In genomic region chr11:66335531-66336233, GRCh38 we compare ENCODE assay signal across 9 cellular contexts. TPM values are rescaled to one million over a fixed set of nuclear protein-coding genes. Genes with fewer than 3 reads are reported as not detected.
DNase-seq lines count a peak whose midpoint lies in the region; ATAC-seq, FAIRE-seq and TF ChIP-seq lines count a peak whose summit lies in the region.
"Had no signal": no experiment of that assay in that cellular context is flagged by ENCODE, and none has a peak within 500 bp of the region (broad histone marks: within the 10 kb centered on the region; RNA-seq: fewer than 3 reads in every experiment).

No MANE protein-coding gene starts in this region.

- peak overlapping the region; percentile 49 for H3K27ac Mint-ChIP-seq in CD4-positive, alpha-beta T cell
- H3K27ac Mint-ChIP-seq in stimulated activated naive CD8-positive, alpha-beta T cell treated with anti-CD3 and anti-CD28 coated beads, Interleukin-15, amount 100 ng/mL, for 72 hours = peak overlapping the region in 1 of 2 donors; percentile 91

- peak overlapping the region; percentile 95 for H3K4me2 ChIP-seq in keratinocyte (ENCODE audit: control insufficient read depth, extremely low read depth, insufficient read depth, low read depth, low read length)

- no peaks in the 10 kb centered on the region for H3K27me3 ChIP-seq in CD4-positive, alpha-beta T cell (ENCODE audit: control insufficient read depth, insufficient read depth, low read length)
- H3K27me3 ChIP-seq in breast epithelium (no peaks in the 10 kb centered on the region), keratinocyte (ENCODE audit: control insufficient read depth, extremely low read depth, insufficient read depth, low read length) (no peaks in the 10 kb centered on the region)

- ATAC-seq in CD4-positive, alpha-beta T cell (ENCODE audit: poor library complexity) = no peak
- peak; percentile 8 for ATAC-seq in stimulated activated naive CD8-positive, alpha-beta T cell treated with anti-CD3 and anti-CD28 coated beads, Interleukin-15, amount 100 ng/mL, for 72 hours
- ATAC-seq in HG03354 (IDR thresholded peaks at IDR 0.05; ENCODE audit: poor library complexity, severe bottlenecking, unreplicated experiment) = no peak

- dilution Hi-C loops in keratinocyte (cut with MboI; ENCODE audit: extremely low pct_ligation_motif_present, low sequenced_read_pairs) = no loop called here

- no peaks in the 10 kb centered on the region for H3K9me3 ChIP-seq in CD4-positive, alpha-beta T cell (ENCODE audit: control insufficient read depth, low read length)
- H3K9me3 ChIP-seq in breast epithelium = no peaks in the 10 kb centered on the region
- no peaks in the 10 kb centered on the region for H3K9me3 ChIP-seq in keratinocyte (ENCODE audit: control insufficient read depth, low read depth, low read length)

- no peaks in the 10 kb centered on the region for H3K9me3 Mint-ChIP-seq in CD4-positive, alpha-beta T cell
- H3K9me3 Mint-ChIP-seq in stimulated activated naive CD8-positive, alpha-beta T cell treated with anti-CD3 and anti-CD28 coated beads, Interleukin-15, amount 100 ng/mL, for 72 hours = no peaks in the 10 kb centered on the region

- peak; percentile 32 for FAIRE-seq in keratinocyte (lab: Jason Lieb, UNC)

- H3K27ac ChIP-seq in CD4-positive, alpha-beta T cell (ENCODE audit: low read depth, low read length) = no peak overlapping the region
- peak overlapping the region; percentile 66 to 83 for H3K27ac ChIP-seq in breast epithelium
- peak overlapping the region; percentile 97 for H3K27ac ChIP-seq in keratinocyte (ENCODE audit: control insufficient read depth, insufficient read depth, low read length)

- H3K36me3 ChIP-seq in breast epithelium (peaks cover 4% of the 10 kb centered on the region), keratinocyte (ENCODE audit: control insufficient read depth in 2 of 2, extremely low read depth in 1 of 2, insufficient read depth in 2 of 2, low read length in 2 of 2) (peaks cover 30 to 53% of the 10 kb centered on the region in 2 experiments)

- H3K9ac ChIP-seq in keratinocyte (ENCODE audit: control insufficient read depth, extremely low read depth, insufficient read depth, low read length) = peak overlapping the region; percentile 85

- H3K4me3 Mint-ChIP-seq in CD4-positive, alpha-beta T cell = peak overlapping the region; percentile 89
- H3K4me3 Mint-ChIP-seq in stimulated activated naive CD8-positive, alpha-beta T cell treated with anti-CD3 and anti-CD28 coated beads, Interleukin-15, amount 100 ng/mL, for 72 hours = peak overlapping the region; percentile 69 to 87

- TF ChIP-seq CTCF in CD4-positive, alpha-beta T cell (IDR thresholded peaks at IDR 0.05) = no peak
- TF ChIP-seq CTCF in breast epithelium (IDR thresholded peaks at IDR 0.05) (no peak), keratinocyte (optimal IDR thresholded peaks at IDR 0.05 in 1 of 3, IDR thresholded peaks at IDR 0.05 in 1 of 3, conservative IDR thresholded peaks at IDR 0.05 in 1 of 3; ENCODE audit: extremely low read depth in 1 of 3, insufficient read depth in 2 of 3, low read length in 3 of 3) (no peak)

- no peak for DNase-seq in CD4-positive, alpha-beta T cell
- DNase-seq in LoVo (ENCODE audit: low spot score) (peak; percentile 12), breast epithelium (ENCODE audit: low spot score in 2 of 2) (no peak), keratinocyte (ENCODE audit: low read depth, low spot score) (no peak), putamen (ENCODE audit: low spot score) (no peak), KG1 (lab: John Stamatoyannopoulos, UW) (no peak)
- DNase-seq in stimulated activated naive CD8-positive, alpha-beta T cell treated with anti-CD3 and anti-CD28 coated beads, Interleukin-15, amount 100 ng/mL, for 72 hours = no peak

- peaks cover 3% of the 10 kb centered on the region for H4K20me1 ChIP-seq in keratinocyte (ENCODE audit: control insufficient read depth, extremely low read depth, insufficient read depth, low read length)

- H3K36me3 Mint-ChIP-seq in CD4-positive, alpha-beta T cell (ENCODE audit: low read depth) = peaks cover 28% of the 10 kb centered on the region

- no peak overlapping the region for H2AFZ ChIP-seq in keratinocyte (ENCODE audit: control insufficient read depth, low read length)

- CTCF ChIA-PET in CD4-positive, alpha-beta T cell (lab: Charles Lee) = interaction anchor here (0.7 to 1.7 kb wide), 2 partner anchors 23 to 24 kb away, joined by 3 to 6 read pairs; no protein-coding TSS in a partner anchor

- no peak for TF ChIP-seq POLR2A in breast epithelium (IDR thresholded peaks at IDR 0.05)

- H3K4me1 Mint-ChIP-seq in CD4-positive, alpha-beta T cell (ENCODE audit: low read depth) = peaks cover 19% of the 10 kb centered on the region
- peaks cover 45% of the 10 kb centered on the region for H3K4me1 Mint-ChIP-seq in stimulated activated naive CD8-positive, alpha-beta T cell treated with anti-CD3 and anti-CD28 coated beads, Interleukin-15, amount 100 ng/mL, for 72 hours

- H3K79me2 ChIP-seq in keratinocyte (ENCODE audit: control insufficient read depth, insufficient read depth, low read length) = peaks cover 22% of the 10 kb centered on the region

- peaks cover 6% of the 10 kb centered on the region for H3K9me1 ChIP-seq in keratinocyte (ENCODE audit: control insufficient read depth, extremely low read depth, insufficient read depth, low read length)

- H3K4me3 ChIP-seq in breast epithelium = peak overlapping the region; percentile 68 to 80 (median 70)
- peak overlapping the region; percentile 60 to 78 (median 78) for H3K4me3 ChIP-seq in keratinocyte (ENCODE audit: control insufficient read depth in 2 of 3, extremely low read depth in 1 of 3, insufficient read depth in 2 of 3, low read depth in 1 of 3, low read length in 3 of 3)

- no peaks in the 10 kb centered on the region for H3K27me3 Mint-ChIP-seq in CD4-positive, alpha-beta T cell
- no peaks in the 10 kb centered on the region for H3K27me3 Mint-ChIP-seq in stimulated activated naive CD8-positive, alpha-beta T cell treated with anti-CD3 and anti-CD28 coated beads, Interleukin-15, amount 100 ng/mL, for 72 hours

- POLR2A ChIA-PET in CD4-positive, alpha-beta T cell (lab: Charles Lee) = interaction anchor here (0.9 to 3.0 kb wide), 5 partner anchors 9 to 290 kb away, joined by 3 to 16 read pairs (median 3); partner anchors contain the start of genes B4GAT1, BRMS1 and YIF1A

- H3K4me1 ChIP-seq in breast epithelium (peaks cover 0 to 8% of the 10 kb centered on the region in 2 donors), keratinocyte (ENCODE audit: control insufficient read depth, extremely low read depth, insufficient read depth, low read length) (peaks cover 49% of the 10 kb centered on the region)

- intact Hi-C loops in CD4-positive, alpha-beta T cell (cut with DNase I, micrococcal nuclease) = no loop called here
- intact Hi-C loops in breast epithelium (cut with DNase I; ENCODE audit: low total_unique reads) = no loop called here

RNA-seq across cellular contexts. Expression of gene RIN1, which starts 0.6 kb away (rescaled TPM):
- total RNA-seq in CD4-positive, alpha-beta T cell = 1 to 10 TPM; 1.2 to 1.6 TPM
- 1 to 10 TPM; 3.2 to 6.6 (median 5.2) TPM for total RNA-seq in breast epithelium
- 10.6 to 18.6 TPM (median 16.1 TPM) in 3 replicates for polyA plus RNA-seq in keratinocyte
- 7.9 TPM for polyA plus RNA-seq in keratinocyte (2011; ENCODE audit: low read depth)
- polyA plus RNA-seq in keratinocyte (2011; cell fraction: cytosol; rRNA removed) = 6.2 and 20.7 TPM in 2 replicates
- polyA plus RNA-seq in keratinocyte (2011; cell fraction: nucleus; rRNA removed) = 19.3 and 34.2 TPM in 2 replicates
- 28.8 and 29.9 TPM in 2 replicates for polyA plus RNA-seq in keratinocyte (2012; ENCODE audit: low replicate concordance)
- polyA minus RNA-seq in keratinocyte = 7.6 to 19.7 TPM (median 10.7 TPM) in 3 replicates
- 44.9 TPM for polyA minus RNA-seq in keratinocyte (2011; cell fraction: cytosol; rRNA and poly(A)+ RNA removed)
- 20.1 and 21.6 TPM in 2 replicates for polyA minus RNA-seq in keratinocyte (2011; cell fraction: nucleus; rRNA and poly(A)+ RNA removed)

RNA-seq across cellular contexts. Expression of gene BRMS1, which starts 9.2 kb away (rescaled TPM):
- total RNA-seq in CD4-positive, alpha-beta T cell = 10 to 100 TPM; 52.7 to 58.4 TPM
- 10 to 100 TPM; 52.0 to 61.6 (median 54.3) TPM for total RNA-seq in breast epithelium
- polyA plus RNA-seq in keratinocyte = 61.4 to 65.8 TPM (median 64.8 TPM) in 3 replicates
- polyA plus RNA-seq in keratinocyte (2011; ENCODE audit: low read depth) = 31.0 TPM
- 37.7 and 68.6 TPM in 2 replicates for polyA plus RNA-seq in keratinocyte (2011; cell fraction: cytosol; rRNA removed)
- 44.0 and 44.5 TPM in 2 replicates for polyA plus RNA-seq in keratinocyte (2011; cell fraction: nucleus; rRNA removed)
- 38.4 and 73.3 TPM in 2 replicates for polyA plus RNA-seq in keratinocyte (2012; ENCODE audit: low replicate concordance)
- 14.7 to 32.2 TPM (median 21.4 TPM) in 3 replicates for polyA minus RNA-seq in keratinocyte
- polyA minus RNA-seq in keratinocyte (2011; cell fraction: cytosol; rRNA and poly(A)+ RNA removed) = 28.6 TPM
- 9.1 and 10.6 TPM in 2 replicates for polyA minus RNA-seq in keratinocyte (2011; cell fraction: nucleus; rRNA and poly(A)+ RNA removed)

RNA-seq across cellular contexts. Expression of gene B4GAT1, which starts 11.7 kb away (rescaled TPM):
- 1 to 10 TPM; 1.9 to 2.0 TPM for total RNA-seq in CD4-positive, alpha-beta T cell
- 10 to 100 TPM; 20.0 to 35.4 (median 30.1) TPM for total RNA-seq in breast epithelium
- 5.2 to 6.0 TPM (median 5.7 TPM) in 3 replicates for polyA plus RNA-seq in keratinocyte
- polyA plus RNA-seq in keratinocyte (2011; ENCODE audit: low read depth) = 2.8 TPM
- polyA plus RNA-seq in keratinocyte (2011; cell fraction: cytosol; rRNA removed) = 2.3 and 3.2 TPM in 2 replicates
- 7.9 and 11.1 TPM in 2 replicates for polyA plus RNA-seq in keratinocyte (2011; cell fraction: nucleus; rRNA removed)
- polyA plus RNA-seq in keratinocyte (2012; ENCODE audit: low replicate concordance) = 8.2 and 9.6 TPM in 2 replicates
- polyA minus RNA-seq in keratinocyte = 2.2 to 3.3 TPM (median 3.3 TPM) in 3 replicates
- polyA minus RNA-seq in keratinocyte (2011; cell fraction: cytosol; rRNA and poly(A)+ RNA removed) = 7.1 TPM
- 4.7 and 6.7 TPM in 2 replicates for polyA minus RNA-seq in keratinocyte (2011; cell fraction: nucleus; rRNA and poly(A)+ RNA removed)

RNA-seq across cellular contexts. Expression of gene CD248, which starts 18.8 kb away (rescaled TPM):
- 1 to 10 TPM; 3.3 to 3.4 TPM for total RNA-seq in CD4-positive, alpha-beta T cell
- 10 to 100 TPM; 17.3 to 69.1 (median 24.9) TPM for total RNA-seq in breast epithelium
- 0.02 to 0.40 TPM (median 0.12 TPM) in 3 replicates for polyA plus RNA-seq in keratinocyte
- 0.37 TPM for polyA plus RNA-seq in keratinocyte (2011; ENCODE audit: low read depth)
- 0.05 and 0.06 TPM in 2 replicates for polyA plus RNA-seq in keratinocyte (2011; cell fraction: cytosol; rRNA removed)
- 0.31 and 0.40 TPM in 2 replicates for polyA plus RNA-seq in keratinocyte (2011; cell fraction: nucleus; rRNA removed)
- 0.06 and 1.2 TPM in 2 replicates for polyA plus RNA-seq in keratinocyte (2012; ENCODE audit: low replicate concordance)
- 0.23 to 0.52 TPM in 2 of 3 replicates, not detected in the other for polyA minus RNA-seq in keratinocyte
- polyA minus RNA-seq in keratinocyte (2011; cell fraction: cytosol; rRNA and poly(A)+ RNA removed) = not detected
- polyA minus RNA-seq in keratinocyte (2011; cell fraction: nucleus; rRNA and poly(A)+ RNA removed) = 0.21 TPM in 1 of 2 replicates, not detected in the other
- total RNA-seq: pulmonary artery endothelial cell had no signal

RNA-seq across cellular contexts. Expression of gene SLC29A2, which starts 35.9 kb away (rescaled TPM):
- total RNA-seq in CD4-positive, alpha-beta T cell = 1 to 10 TPM; 9.7 TPM
- total RNA-seq in breast epithelium = 1 to 10 TPM; 4.9 to 7.5 (median 6.4) TPM
- polyA plus RNA-seq in keratinocyte = 1.3 to 2.7 TPM (median 1.7 TPM) in 3 replicates
- polyA plus RNA-seq in keratinocyte (2011; ENCODE audit: low read depth) = 0.27 TPM
- polyA plus RNA-seq in keratinocyte (2011; cell fraction: cytosol; rRNA removed) = 2.0 and 2.5 TPM in 2 replicates
- polyA plus RNA-seq in keratinocyte (2011; cell fraction: nucleus; rRNA removed) = 6.3 and 6.7 TPM in 2 replicates
- polyA plus RNA-seq in keratinocyte (2012; ENCODE audit: low replicate concordance) = 2.9 and 3.8 TPM in 2 replicates
- polyA minus RNA-seq in keratinocyte = 1.5 to 7.7 TPM (median 1.6 TPM) in 3 replicates
- polyA minus RNA-seq in keratinocyte (2011; cell fraction: cytosol; rRNA and poly(A)+ RNA removed) = 2.3 TPM
- 1.2 and 2.0 TPM in 2 replicates for polyA minus RNA-seq in keratinocyte (2011; cell fraction: nucleus; rRNA and poly(A)+ RNA removed)

Comparison
In these comparisons a context has a peak if more than half of its experiments do, and no peak if none do; other contexts are left out.
1. RNA of gene B4GAT1, which starts 11.7 kb away (total RNA-seq): 20.0 to 35.4 TPM in breast epithelium; 1.9 to 2.0 TPM in CD4-positive, alpha-beta T cell; every median in the first group is over 4 times any median in the second.